Comparison of ENCODE assay signal across 1 cellular context in the genomic region with DNA sequence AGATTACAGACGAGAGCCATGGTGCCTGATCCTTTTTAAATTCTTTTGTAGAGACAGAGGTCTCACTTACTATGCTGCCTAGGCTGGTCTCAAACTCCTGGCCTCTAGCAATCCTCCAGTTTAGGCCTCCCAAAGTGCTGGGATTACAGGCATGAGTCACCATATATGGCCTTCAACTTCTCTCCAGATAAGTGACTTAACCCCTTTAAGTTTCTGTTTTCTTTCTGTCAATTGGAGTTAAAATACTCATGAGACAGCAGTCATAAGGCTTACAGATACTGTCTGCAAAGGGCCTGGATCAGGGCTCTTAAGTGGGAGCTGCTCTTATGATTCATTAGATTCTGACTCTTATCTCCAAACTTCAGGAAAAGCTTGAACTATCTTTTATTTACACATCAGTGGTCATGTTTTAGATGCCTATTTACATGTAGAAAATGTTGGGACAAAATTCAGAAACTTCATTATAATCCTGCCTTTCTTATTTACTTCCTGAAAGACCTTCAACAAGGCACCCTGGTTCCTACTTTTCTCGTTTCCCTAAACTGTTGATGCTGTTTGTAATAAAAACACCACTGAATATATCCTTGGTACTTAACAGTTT.
A peak's percentile ranks its signal among the peaks of the same experiment; 100 is the strongest.
TF ChIP-seq lines count a peak whose summit lies in the region.

No MANE protein-coding gene starts in this region.

TF ChIP-seq in K562, 482 proteins besides CTCF, POLR2A, EP300 and RAD21 (continued from another document):
- TF ChIP-seq MGA (IDR thresholded peaks at IDR 0.05) (no peak), POLR2G (IDR thresholded peaks at IDR 0.05; ENCODE audit: low read depth, low read length) (no peak), RBM25 (IDR thresholded peaks at IDR 0.05; ENCODE audit: low read depth, low read length, severe bottlenecking) (peak; percentile 3), TAL1 (IDR thresholded peaks at IDR 0.05) (peak; percentile 46; the same call in 1 of the 2 replicates), CBFA2T2 (conservative IDR thresholded peaks at IDR 0.05) (peak; percentile 25), GMEB1 (CRISPR knock-in tag; IDR thresholded peaks at IDR 0.05) (0 out of 2 replicates have a peak, but pooled peaks have one; percentile 9), FOXA3 (CRISPR knock-in tag; conservative IDR thresholded peaks at IDR 0.05 in 1 of 2, IDR thresholded peaks at IDR 0.05 in 1 of 2) (peak in 1 of 2 experiments; percentile 61; a peak in 1 of 4 replicates), ZNF766 (CRISPR knock-in tag; conservative IDR thresholded peaks at IDR 0.05) (peak; percentile 66; the same call in 1 of the 2 replicates), CHCHD3 (CRISPR knock-in tag; IDR thresholded peaks at IDR 0.05) (no peak), FOXK2 (conservative IDR thresholded peaks at IDR 0.05 in 1 of 2, IDR thresholded peaks at IDR 0.05 in 1 of 2; ENCODE audit: low read depth in 2 of 2) (0 out of 4 replicates have a peak, but pooled peaks of 1 of the 2 experiments have one; percentile 34), ZKSCAN8 (CRISPR knock-in tag; IDR thresholded peaks at IDR 0.05) (0 out of 2 replicates have a peak, but pooled peaks have one; percentile 67), ZNF354B (CRISPR knock-in tag; IDR thresholded peaks at IDR 0.05) (no peak), BACH1 (tag; IDR thresholded peaks at IDR 0.05) (no peak), SMC3 (conservative IDR thresholded peaks at IDR 0.05; ENCODE audit: insufficient read depth, low read depth, low read length) (no peak), KDM1A (IDR thresholded peaks at IDR 0.05) (0 out of 4 replicates have a peak, but pooled peaks of 1 of the 2 experiments have one; percentile 12), NFE2 (IDR thresholded peaks at IDR 0.05; ENCODE audit: low read depth) (peak; percentile 36; the same call in 1 of the 2 replicates), FOSL1 (tag; conservative IDR thresholded peaks at IDR 0.05) (peak; percentile 92), ATF7 (IDR thresholded peaks at IDR 0.05) (peak; percentile 32; the same call in 1 of the 2 replicates), ATF3 (IDR thresholded peaks at IDR 0.05) (peak; percentile 72), ATF3 (CRISPR knock-in tag; conservative IDR thresholded peaks at IDR 0.05) (no peak), KLF16 (IDR thresholded peaks at IDR 0.05) (no peak), TEAD4 (IDR thresholded peaks at IDR 0.05; ENCODE audit: low read length) (0 out of 2 replicates have a peak, but pooled peaks have one; percentile 26), TEAD4 (CRISPR knock-in tag; IDR thresholded peaks at IDR 0.05; ENCODE audit: borderline replicate concordance) (no peak), MEIS2 (IDR thresholded peaks at IDR 0.05; ENCODE audit: partially characterized antibody) (peak; percentile 73), PRMT5 (CRISPR knock-in tag; IDR thresholded peaks at IDR 0.05) (no peak), ZNF551 (CRISPR knock-in tag; IDR thresholded peaks at IDR 0.05) (no peak), HSF4 (CRISPR knock-in tag; IDR thresholded peaks at IDR 0.05; ENCODE audit: borderline replicate concordance) (no peak), JUNB (CRISPR knock-in tag; conservative IDR thresholded peaks at IDR 0.05) (peak; percentile 82), ZBTB11 (CRISPR knock-in tag; IDR thresholded peaks at IDR 0.05) (peak in 1 of 3 experiments; percentile 40; a peak in 2 of 6 replicates)
- TF ChIP-seq, protein P1, sequence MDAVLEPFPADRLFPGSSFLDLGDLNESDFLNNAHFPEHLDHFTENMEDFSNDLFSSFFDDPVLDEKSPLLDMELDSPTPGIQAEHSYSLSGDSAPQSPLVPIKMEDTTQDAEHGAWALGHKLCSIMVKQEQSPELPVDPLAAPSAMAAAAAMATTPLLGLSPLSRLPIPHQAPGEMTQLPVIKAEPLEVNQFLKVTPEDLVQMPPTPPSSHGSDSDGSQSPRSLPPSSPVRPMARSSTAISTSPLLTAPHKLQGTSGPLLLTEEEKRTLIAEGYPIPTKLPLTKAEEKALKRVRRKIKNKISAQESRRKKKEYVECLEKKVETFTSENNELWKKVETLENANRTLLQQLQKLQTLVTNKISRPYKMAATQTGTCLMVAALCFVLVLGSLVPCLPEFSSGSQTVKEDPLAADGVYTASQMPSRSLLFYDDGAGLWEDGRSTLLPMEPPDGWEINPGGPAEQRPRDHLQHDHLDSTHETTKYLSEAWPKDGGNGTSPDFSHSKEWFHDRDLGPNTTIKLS (IDR thresholded peaks at IDR 0.05; ENCODE audit: borderline replicate concordance, low read depth): no peak
- TF ChIP-seq, protein P2, sequence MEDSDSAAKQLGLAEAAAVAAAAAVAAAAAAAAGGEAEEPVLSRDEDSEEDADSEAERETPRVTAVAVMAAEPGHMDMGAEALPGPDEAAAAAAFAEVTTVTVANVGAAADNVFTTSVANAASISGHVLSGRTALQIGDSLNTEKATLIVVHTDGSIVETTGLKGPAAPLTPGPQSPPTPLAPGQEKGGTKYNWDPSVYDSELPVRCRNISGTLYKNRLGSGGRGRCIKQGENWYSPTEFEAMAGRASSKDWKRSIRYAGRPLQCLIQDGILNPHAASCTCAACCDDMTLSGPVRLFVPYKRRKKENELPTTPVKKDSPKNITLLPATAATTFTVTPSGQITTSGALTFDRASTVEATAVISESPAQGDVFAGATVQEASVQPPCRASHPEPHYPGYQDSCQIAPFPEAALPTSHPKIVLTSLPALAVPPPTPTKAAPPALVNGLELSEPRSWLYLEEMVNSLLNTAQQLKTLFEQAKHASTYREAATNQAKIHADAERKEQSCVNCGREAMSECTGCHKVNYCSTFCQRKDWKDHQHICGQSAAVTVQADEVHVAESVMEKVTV (CRISPR knock-in tag; IDR thresholded peaks at IDR 0.05): no peak
- TF ChIP-seq, protein P3, sequence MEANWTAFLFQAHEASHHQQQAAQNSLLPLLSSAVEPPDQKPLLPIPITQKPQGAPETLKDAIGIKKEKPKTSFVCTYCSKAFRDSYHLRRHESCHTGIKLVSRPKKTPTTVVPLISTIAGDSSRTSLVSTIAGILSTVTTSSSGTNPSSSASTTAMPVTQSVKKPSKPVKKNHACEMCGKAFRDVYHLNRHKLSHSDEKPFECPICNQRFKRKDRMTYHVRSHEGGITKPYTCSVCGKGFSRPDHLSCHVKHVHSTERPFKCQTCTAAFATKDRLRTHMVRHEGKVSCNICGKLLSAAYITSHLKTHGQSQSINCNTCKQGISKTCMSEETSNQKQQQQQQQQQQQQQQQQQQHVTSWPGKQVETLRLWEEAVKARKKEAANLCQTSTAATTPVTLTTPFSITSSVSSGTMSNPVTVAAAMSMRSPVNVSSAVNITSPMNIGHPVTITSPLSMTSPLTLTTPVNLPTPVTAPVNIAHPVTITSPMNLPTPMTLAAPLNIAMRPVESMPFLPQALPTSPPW (CRISPR knock-in tag; IDR thresholded peaks at IDR 0.05): peak; percentile 36; the same call in 1 of the 2 replicates
